ENCODE assay signal across 18 cellular contexts in the genomic region with DNA sequence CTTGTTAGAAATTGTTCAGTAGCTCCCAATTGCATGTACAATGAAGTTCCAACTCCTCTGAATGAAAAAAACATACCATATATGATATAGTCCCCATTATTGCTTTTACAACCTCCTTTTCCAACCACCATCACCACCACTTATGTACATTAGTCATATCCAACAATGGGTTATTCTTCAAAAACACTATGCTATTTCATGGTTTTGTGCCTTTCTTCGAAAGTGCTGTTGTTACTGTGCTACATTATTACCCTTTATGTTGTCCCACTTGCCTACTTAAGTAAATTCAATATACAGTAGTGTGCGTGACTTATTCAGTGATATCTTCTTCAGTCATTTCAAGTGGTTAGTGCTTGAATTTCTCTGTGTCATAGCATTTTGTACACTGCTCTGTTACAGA.
DNase-seq lines count a peak whose midpoint lies in the region; ATAC-seq, FAIRE-seq and TF ChIP-seq lines count a peak whose summit lies in the region.
"Had no signal": no experiment of that assay in that cellular context is flagged by ENCODE, and none has a peak within 500 bp of the region (broad histone marks: within the 10 kb centered on the region; RNA-seq: fewer than 3 reads in every experiment).

No MANE protein-coding gene starts in this region.

- H3K9me3 Mint-ChIP-seq in activated T-cell treated with anti-CD3 and anti-CD28 coated beads, Interleukin-2, amount 50 U/mL, for 72 hours: no peaks in the 10 kb centered on the region
- H3K9me3 Mint-ChIP-seq in naive thymus-derived CD4-positive, alpha-beta T cell: no peaks in the 10 kb centered on the region
- H3K9me3 Mint-ChIP-seq: CD8-positive, alpha-beta memory T cell had no signal

- peak; percentile 50 for FAIRE-seq in GM12892 (lab: Jason Lieb, UNC)
- FAIRE-seq: A204.1 had no signal

- no peaks in the 10 kb centered on the region for H3K9me3 ChIP-seq in T-helper 17 cell (ENCODE audit: control insufficient read depth, low read length, poor library complexity, severe bottlenecking)
- no peaks in the 10 kb centered on the region for H3K9me3 ChIP-seq in naive thymus-derived CD4-positive, alpha-beta T cell (ENCODE audit: control insufficient read depth in 2 of 3, low read length in 3 of 3)

- intact Hi-C loops in naive thymus-derived CD4-positive, alpha-beta T cell (cut with micrococcal nuclease): no loop called here

- peaks cover 25% of the 10 kb centered on the region for H3K4me1 Mint-ChIP-seq in activated T-cell treated with anti-CD3 and anti-CD28 coated beads, Interleukin-2, amount 50 U/mL, for 72 hours (ENCODE audit: low read depth)
- H3K4me1 Mint-ChIP-seq in T-helper 17 cell: peaks cover 13% of the 10 kb centered on the region
- H3K4me1 Mint-ChIP-seq in naive thymus-derived CD4-positive, alpha-beta T cell: peaks cover 2 to 38% (median 24%) of the 10 kb centered on the region in 7 donors

- H3K27ac ChIP-seq in naive thymus-derived CD4-positive, alpha-beta T cell (ENCODE audit: low read depth, low read length): no peak overlapping the region
- H3K27ac ChIP-seq: PC-9, RWPE1 had no signal

- H3K4me3 ChIP-seq in naive thymus-derived CD4-positive, alpha-beta T cell (ENCODE audit: low read length): no peak overlapping the region
- H3K4me3 ChIP-seq: PC-9 had no signal

- ATAC-seq in activated T-cell treated with anti-CD3 and anti-CD28 coated beads, Interleukin-2, amount 50 U/mL, for 72 hours (replicated peaks in 1 of 2): no peak
- no peak for ATAC-seq in T-helper 17 cell
- no peak for ATAC-seq in naive thymus-derived CD4-positive, alpha-beta T cell

- TF ChIP-seq POLR2A in GM12892 (IDR thresholded peaks at IDR 0.05; ENCODE audit: low read depth, low read length): no peak

- H3K36me3 ChIP-seq in naive thymus-derived CD4-positive, alpha-beta T cell (ENCODE audit: control insufficient read depth in 2 of 3, insufficient read depth in 3 of 3, low read length in 3 of 3): peaks cover 0 to 27% (median 0%) of the 10 kb centered on the region in 3 experiments

- CTCF ChIA-PET in naive thymus-derived CD4-positive, alpha-beta T cell (lab: Charles Lee): no interaction called here

- H3K4me3 Mint-ChIP-seq in activated T-cell treated with anti-CD3 and anti-CD28 coated beads, Interleukin-2, amount 50 U/mL, for 72 hours: no peak overlapping the region
- H3K4me3 Mint-ChIP-seq in T-helper 17 cell: no peak overlapping the region
- H3K4me3 Mint-ChIP-seq in naive thymus-derived CD4-positive, alpha-beta T cell: no peak overlapping the region
- H3K4me3 Mint-ChIP-seq: CD8-positive, alpha-beta memory T cell had no signal

- peaks cover 3 to 10% of the 10 kb centered on the region in 2 donors for H3K36me3 Mint-ChIP-seq in activated T-cell treated with anti-CD3 and anti-CD28 coated beads, Interleukin-2, amount 50 U/mL, for 72 hours (ENCODE audit: insufficient read depth in 2 of 2)
- H3K36me3 Mint-ChIP-seq in T-helper 17 cell (ENCODE audit: low read depth): peaks cover 8% of the 10 kb centered on the region
- peaks cover 11 to 37% (median 20%) of the 10 kb centered on the region in 5 donors for H3K36me3 Mint-ChIP-seq in naive thymus-derived CD4-positive, alpha-beta T cell

- no peaks in the 10 kb centered on the region for H3K4me1 ChIP-seq in naive thymus-derived CD4-positive, alpha-beta T cell (ENCODE audit: control insufficient read depth in 2 of 2, insufficient read depth in 2 of 2, low read length in 2 of 2)

- POLR2A ChIA-PET in naive thymus-derived CD4-positive, alpha-beta T cell (lab: Charles Lee): interaction anchor here (0.6 to 0.9 kb wide), 2 partner anchors 9 to 42 kb away, joined by 3 to 4 read pairs; no protein-coding TSS in a partner anchor

- H3K27me3 ChIP-seq in naive thymus-derived CD4-positive, alpha-beta T cell (ENCODE audit: control insufficient read depth in 2 of 2, insufficient read depth in 2 of 2, low read length in 2 of 2): no peaks in the 10 kb centered on the region

- H3K27me3 Mint-ChIP-seq in activated T-cell treated with anti-CD3 and anti-CD28 coated beads, Interleukin-2, amount 50 U/mL, for 72 hours (ENCODE audit: low read depth): no peaks in the 10 kb centered on the region
- no peaks in the 10 kb centered on the region for H3K27me3 Mint-ChIP-seq in T-helper 17 cell
- no peaks in the 10 kb centered on the region for H3K27me3 Mint-ChIP-seq in naive thymus-derived CD4-positive, alpha-beta T cell
- H3K27me3 Mint-ChIP-seq: CD8-positive, alpha-beta memory T cell had no signal

- H3K27ac Mint-ChIP-seq in activated T-cell treated with anti-CD3 and anti-CD28 coated beads, Interleukin-2, amount 50 U/mL, for 72 hours: peak overlapping the region; percentile 54
- H3K27ac Mint-ChIP-seq in T-helper 17 cell: peak overlapping the region; percentile 91
- peak overlapping the region in 5 of 9 donors; percentile 10 to 60 (median 43) for H3K27ac Mint-ChIP-seq in naive thymus-derived CD4-positive, alpha-beta T cell

- DNase-seq in activated T-cell treated with anti-CD3 and anti-CD28 coated beads, Interleukin-2, amount 50 U/mL, for 72 hours: no peak
- DNase-seq in activated T-cell treated with anti-CD3 and anti-CD28 coated beads, Interleukin-2, amount 50 U/mL, for 1 hour: no peak
- DNase-seq in GM12892 (ENCODE audit: insufficient read length): no peak
- DNase-seq in T-helper 17 cell: no peak
- no peak for DNase-seq in naive thymus-derived CD4-positive, alpha-beta T cell
- DNase-seq in mesenteric fat pad (ENCODE audit: low spot score): no peak
- no peak for DNase-seq in CD1c-positive myeloid dendritic cell (ENCODE audit: extremely low spot score)
- DNase-seq in T-helper 9 cell: no peak
- DNase-seq: CD8-positive, alpha-beta memory T cell; H7; NCI-H1105; NCI-H1694; NCI-H226; NCI-H524 treated with DMSO at 0.1 percent for 48 hours; PC-9; SIG-M5 had no signal
